In the genomic region with DNA sequence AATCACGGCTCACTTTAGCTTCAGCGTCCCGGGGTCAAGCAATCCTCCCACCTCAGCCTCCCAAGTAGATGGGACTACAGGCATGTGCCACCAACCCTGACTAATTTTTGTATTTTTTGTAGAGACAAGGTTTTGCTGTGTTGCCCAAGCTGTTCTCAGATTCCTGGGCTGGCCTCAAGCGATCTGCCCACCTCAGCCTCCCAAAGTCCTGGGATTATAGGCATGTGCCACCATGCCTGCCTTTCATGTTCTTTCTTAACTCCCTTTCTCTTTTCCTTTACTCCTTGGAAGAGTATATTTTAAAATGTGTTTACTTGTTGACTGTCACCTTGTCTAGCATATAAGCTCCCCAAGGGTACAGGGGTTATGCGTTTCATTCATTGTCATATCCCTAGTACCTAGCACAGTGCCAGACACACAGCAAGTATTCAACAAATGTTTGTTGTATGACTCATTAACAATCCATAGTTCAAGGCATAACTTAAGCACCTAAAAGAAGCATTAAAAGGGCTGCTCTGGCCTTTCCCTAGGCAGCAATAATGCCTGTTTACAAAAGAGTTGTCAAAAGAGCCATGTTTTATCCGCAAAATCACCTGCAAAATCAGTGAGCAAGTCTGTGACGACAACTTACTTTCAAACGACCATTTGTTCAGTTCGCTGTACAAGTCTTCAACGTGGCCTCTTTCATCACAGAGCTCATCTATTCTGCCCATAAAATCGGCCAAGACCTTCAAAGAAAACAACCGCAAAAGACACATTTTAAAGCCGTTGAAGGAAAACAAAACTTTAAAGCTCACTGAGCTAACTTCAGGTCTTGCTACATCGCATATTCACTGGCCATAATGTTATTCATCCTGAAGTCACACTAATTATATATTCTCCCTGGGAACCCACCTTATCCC, we compare ENCODE assay signal across 16 cellular contexts. TPM values are rescaled to one million over a fixed set of nuclear protein-coding genes. Genes with fewer than 3 reads are reported as not detected.
A peak's percentile ranks its signal among the peaks of the same experiment; 100 is the strongest.
DNase-seq lines count a peak whose midpoint lies in the region; ATAC-seq, FAIRE-seq and TF ChIP-seq lines count a peak whose summit lies in the region.
"Had no signal": no experiment of that assay in that cellular context is flagged by ENCODE, and none has a peak within 500 bp of the region (broad histone marks: within the 10 kb centered on the region; RNA-seq: fewer than 3 reads in every experiment).

No MANE protein-coding gene starts in this region.

- H3K9me3 ChIP-seq in astrocyte (ENCODE audit: insufficient read depth, low read depth, low read length) (no peaks in the 10 kb centered on the region), body of pancreas (no peaks in the 10 kb centered on the region)
- H3K9me3 ChIP-seq: BE2C had no signal

- peaks cover 39% of the 10 kb centered on the region for H3K27me3 Mint-ChIP-seq in astrocyte (ENCODE audit: low read depth, unreplicated experiment)
- H3K27me3 Mint-ChIP-seq in mesothelial cell of epicardium (ENCODE audit: low read depth) = peaks cover 43% of the 10 kb centered on the region

- 61 to 67% methylated on average over 13 to 14 of the region's 14 CpGs for WGBS in body of pancreas, 2 donors

- H3K36me3 Mint-ChIP-seq in astrocyte (ENCODE audit: low read depth, unreplicated experiment) (no peaks in the 10 kb centered on the region), mesothelial cell of epicardium (no peaks in the 10 kb centered on the region)
- H3K36me3 Mint-ChIP-seq: CD8-positive, alpha-beta T cell had no signal

- H3K9me3 Mint-ChIP-seq in astrocyte (ENCODE audit: unreplicated experiment) = no peaks in the 10 kb centered on the region
- no peaks in the 10 kb centered on the region for H3K9me3 Mint-ChIP-seq in mesothelial cell of epicardium
- H3K9me3 Mint-ChIP-seq: CD8-positive, alpha-beta T cell had no signal

- ATAC-seq in body of pancreas = no peak
- ATAC-seq: CD8-positive, alpha-beta T cell had no signal

- no peaks in the 10 kb centered on the region for H4K20me1 ChIP-seq in astrocyte (ENCODE audit: insufficient read depth, low read length)

- H3K27ac Mint-ChIP-seq in astrocyte (ENCODE audit: unreplicated experiment) (no peak overlapping the region), mesothelial cell of epicardium (peak overlapping the region; percentile 17)
- H3K27ac Mint-ChIP-seq: CD8-positive, alpha-beta T cell had no signal

- FAIRE-seq in HTR-8/SVneo (lab: Jason Lieb, UNC) (peak; percentile 85), astrocyte (lab: Jason Lieb, UNC) (no peak)

- no peak overlapping the region for H2AFZ ChIP-seq in astrocyte (ENCODE audit: low read depth, low read length)

- H3K27me3 ChIP-seq in astrocyte (ENCODE audit: insufficient read depth, low read length) (peaks cover 31% of the 10 kb centered on the region), body of pancreas (peaks cover 0 to 26% of the 10 kb centered on the region in 2 donors)

- peaks cover 8% of the 10 kb centered on the region for H3K4me1 Mint-ChIP-seq in astrocyte (ENCODE audit: low read depth, unreplicated experiment)
- peaks cover 30% of the 10 kb centered on the region for H3K4me1 Mint-ChIP-seq in mesothelial cell of epicardium

- H3K4me1 ChIP-seq in astrocyte (ENCODE audit: insufficient read depth, low read length) (peaks cover 21% of the 10 kb centered on the region), body of pancreas (peaks cover 16% of the 10 kb centered on the region)
- H3K4me1 ChIP-seq: BE2C had no signal

- TF ChIP-seq POLR2A in body of pancreas (IDR thresholded peaks at IDR 0.05) = no peak

- TF ChIP-seq CTCF in astrocyte (IDR thresholded peaks at IDR 0.05; ENCODE audit: insufficient read depth, low read depth, low read length) = no peak
- no peak for TF ChIP-seq CTCF in mesothelial cell of epicardium (IDR thresholded peaks at IDR 0.05; ENCODE audit: unreplicated experiment)
- TF ChIP-seq CTCF in body of pancreas (IDR thresholded peaks at IDR 0.05) = no peak

- H3K4me2 ChIP-seq in astrocyte (ENCODE audit: low read length) = peak overlapping the region; percentile 31

- H3K4me3 Mint-ChIP-seq in astrocyte (ENCODE audit: unreplicated experiment) = no peak overlapping the region
- no peak overlapping the region for H3K4me3 Mint-ChIP-seq in mesothelial cell of epicardium
- H3K4me3 Mint-ChIP-seq: CD8-positive, alpha-beta T cell had no signal

- H3K4me3 ChIP-seq in astrocyte (ENCODE audit: insufficient read depth, low read depth, low read length) (no peak overlapping the region), body of pancreas (no peak overlapping the region)

- H3K79me2 ChIP-seq in astrocyte (ENCODE audit: insufficient read depth, low read length) = no peaks in the 10 kb centered on the region

- peak; percentile 25 for DNase-seq in ELR (ENCODE audit: low read depth)
- no peak for DNase-seq in HTR-8/SVneo (ENCODE audit: insufficient read length, low spot score)
- DNase-seq in astrocyte (ENCODE audit: low read depth) = no peak
- DNase-seq in mesothelial cell of epicardium (ENCODE audit: low spot score in 2 of 2, unreplicated experiment in 2 of 2) = no peak
- DNase-seq in body of pancreas = no peak
- DNase-seq in SK-N-DZ (ENCODE audit: low spot score) = no peak
- DNase-seq in NCI-H1092 treated with DMSO at 0.1 percent for 48 hours (lab: John Stamatoyannopoulos, UW) = no peak
- DNase-seq: BE2C; CD8-positive, alpha-beta T cell; KG1; NCI-H1417; NCI-H2029; NCI-H524; T-helper 1 cell had no signal

- H3K27ac ChIP-seq in astrocyte (ENCODE audit: low read depth, low read length) = no peak overlapping the region
- H3K27ac ChIP-seq in body of pancreas = no peak overlapping the region

- intact Hi-C loops in body of pancreas (cut with DNase I) = no loop called here

- no peak overlapping the region for H3K9ac ChIP-seq in astrocyte (ENCODE audit: low read length)

- H3K36me3 ChIP-seq in astrocyte (ENCODE audit: insufficient read depth, low read length) (no peaks in the 10 kb centered on the region), body of pancreas (replicated peaks in 1 of 2; ENCODE audit: insufficient read depth in 1 of 2, low read depth in 2 of 2) (no peaks in the 10 kb centered on the region)
- H3K36me3 ChIP-seq: BE2C had no signal

RNA-seq across cellular contexts. Expression of a gene that starts 4.6 kb away (rescaled TPM):
- total RNA-seq in astrocyte (0.60 and 0.73 TPM in 2 replicates), mesothelial cell of epicardium (21.3 to 25.3 TPM (median 23.6 TPM) in 3 replicates), body of pancreas (not detected)
- not detected in 2 replicates for polyA plus RNA-seq in SK-N-DZ (2014; cell fraction: cytosol; rRNA removed)
- not detected in 2 replicates for polyA plus RNA-seq in SK-N-DZ (2014; cell fraction: nucleus; rRNA removed)
- total RNA-seq: CD8-positive, alpha-beta T cell; OCI-LY7; SK-MEL-5 had no signal

RNA-seq across cellular contexts. Expression of a gene that starts 38.7 kb away (rescaled TPM):
- 28.3 and 35.2 TPM in 2 replicates for total RNA-seq in astrocyte
- total RNA-seq in mesothelial cell of epicardium = 25.8 to 26.8 TPM (median 26.0 TPM) in 3 replicates
- total RNA-seq in body of pancreas = 10 to 100 TPM; 16.5 to 48.8 TPM
- polyA plus RNA-seq in SK-N-DZ (2014; cell fraction: cytosol; rRNA removed) = 271 and 365 TPM in 2 replicates
- 293 and 588 TPM in 2 replicates for polyA plus RNA-seq in SK-N-DZ (2014; cell fraction: nucleus; rRNA removed)

Comparison
In these comparisons a context has a peak if more than half of its experiments do, and no peak if none do; other contexts are left out.
1. RNA of a gene that starts 4.6 kb away (total RNA-seq): 21.3 to 25.3 TPM in mesothelial cell of epicardium; 0.60 to 0.73 TPM in astrocyte and not detected in body of pancreas; every median in the first group is over 10 times any median in the second.